13 cellular contexts compared by ENCODE assay signal in genomic region chr1:53678948-53679825, GRCh38. TPM values are rescaled to one million over a fixed set of nuclear protein-coding genes. Genes with fewer than 3 reads are reported as not detected.
DNase-seq lines count a peak whose midpoint lies in the region; ATAC-seq and TF ChIP-seq lines count a peak whose summit lies in the region.
"Had no signal": no experiment of that assay in that cellular context is flagged by ENCODE, and none has a peak within 500 bp of the region (broad histone marks: within the 10 kb centered on the region; RNA-seq: fewer than 3 reads in every experiment).

No MANE protein-coding gene starts in this region.

- TF ChIP-seq POLR2A in vagina (IDR thresholded peaks at IDR 0.05) = no peak

- whole genome bisulfite sequencing in hepatocyte (ENCODE audit: low lambda C conversion rate, missing lambda C conversion rate) = 60% methylated on average over 15 of the region's 15 CpGs

- H3K27ac Mint-ChIP-seq in CD8-positive, alpha-beta T cell = no peak overlapping the region

- intact Hi-C loops in Right ventricle myocardium inferior (cut with DNase I) (no loop called here), left cardiac atrium (cut with DNase I) (no loop called here), vagina (cut with DNase I) (no loop called here)
- intact Hi-C loops in CD8-positive, alpha-beta T cell (cut with DNase I, micrococcal nuclease) = no loop called here

- POLR2A ChIA-PET in CD8-positive, alpha-beta T cell (lab: Charles Lee) = no interaction called here

- H4K20me1 ChIP-seq in hepatocyte (ENCODE audit: insufficient read depth, poor library complexity, severe bottlenecking) = no peaks in the 10 kb centered on the region

- H3K4me1 ChIP-seq in NT2/D1 (ENCODE audit: insufficient read depth, insufficient read length) (peaks cover 15% of the 10 kb centered on the region), hepatocyte (ENCODE audit: insufficient read depth) (peaks cover 40% of the 10 kb centered on the region), vagina (peaks cover 35% of the 10 kb centered on the region)
- H3K4me1 ChIP-seq in CD8-positive, alpha-beta T cell (ENCODE audit: insufficient read depth, low read length) = peaks cover 10% of the 10 kb centered on the region

- no peaks in the 10 kb centered on the region for H3K36me3 Mint-ChIP-seq in CD8-positive, alpha-beta T cell

- peak overlapping the region; percentile 65 for H3K27ac ChIP-seq in hepatocyte
- peak overlapping the region; percentile 30 for H3K27ac ChIP-seq in vagina
- H3K27ac ChIP-seq in CD8-positive, alpha-beta T cell (ENCODE audit: low read depth, low read length) = no peak overlapping the region

- no peaks in the 10 kb centered on the region for H3K79me2 ChIP-seq in hepatocyte

- no peak overlapping the region for H3K4me3 Mint-ChIP-seq in CD8-positive, alpha-beta T cell

- CTCF ChIA-PET in CD8-positive, alpha-beta T cell (lab: Charles Lee) = no interaction called here

- ATAC-seq in Right ventricle myocardium inferior = no peak
- ATAC-seq in left cardiac atrium = no peak
- ATAC-seq in HG02623 (IDR thresholded peaks at IDR 0.05; ENCODE audit: unreplicated experiment) = no peak
- ATAC-seq in GM21717 (IDR thresholded peaks at IDR 0.05; ENCODE audit: unreplicated experiment) = no peak
- ATAC-seq in CD8-positive, alpha-beta T cell = no peak
- ATAC-seq: K562 had no signal

- H3K9ac ChIP-seq in NT2/D1 (ENCODE audit: insufficient read length, low read depth) = peak overlapping the region; percentile 18

- H3K36me3 ChIP-seq in NT2/D1 (ENCODE audit: insufficient read depth, insufficient read length, low read length) (no peaks in the 10 kb centered on the region), hepatocyte (replicated peaks; ENCODE audit: insufficient read depth, low read depth) (no peaks in the 10 kb centered on the region), vagina (no peaks in the 10 kb centered on the region)
- no peaks in the 10 kb centered on the region for H3K36me3 ChIP-seq in CD8-positive, alpha-beta T cell (ENCODE audit: insufficient read depth, low read length)

- DNase-seq in Right ventricle myocardium inferior (ENCODE audit: missing footprints) (peak; percentile 55), left cardiac atrium (no peak), NT2/D1 (ENCODE audit: low read depth, low spot score) (no peak), hepatocyte (ENCODE audit: low spot score) (no peak), vagina (ENCODE audit: extremely low spot score in 2 of 2) (no peak)
- no peak for DNase-seq in CD8-positive, alpha-beta T cell
- DNase-seq: GF-D8, NCI-H1092, NCI-H146, NCI-H774 had no signal

- H3K9me3 ChIP-seq in NT2/D1 (ENCODE audit: insufficient read depth, low read length) = no peaks in the 10 kb centered on the region
- H3K9me3 ChIP-seq in hepatocyte (ENCODE audit: low read depth) = no peaks in the 10 kb centered on the region
- H3K9me3 ChIP-seq in vagina = no peaks in the 10 kb centered on the region
- H3K9me3 ChIP-seq in CD8-positive, alpha-beta T cell (ENCODE audit: low read length) = no peaks in the 10 kb centered on the region

- peak overlapping the region; percentile 36 for H3K4me2 ChIP-seq in hepatocyte

- H2AFZ ChIP-seq in hepatocyte = no peak overlapping the region

- TF ChIP-seq CTCF in hepatocyte (IDR thresholded peaks at IDR 0.05; ENCODE audit: poor library complexity) (no peak), vagina (IDR thresholded peaks at IDR 0.05) (no peak)
- no peak for TF ChIP-seq CTCF in CD8-positive, alpha-beta T cell (IDR thresholded peaks at IDR 0.05)

- no peaks in the 10 kb centered on the region for H3K9me2 ChIP-seq in hepatocyte (replicated peaks; ENCODE audit: insufficient read depth)

- no peak overlapping the region for H3K4me3 ChIP-seq in NT2/D1 (ENCODE audit: insufficient read length, low read depth)
- H3K4me3 ChIP-seq in hepatocyte = no peak overlapping the region
- H3K4me3 ChIP-seq in vagina = no peak overlapping the region
- H3K4me3 ChIP-seq in CD8-positive, alpha-beta T cell (ENCODE audit: low read depth, low read length) = no peak overlapping the region
- H3K4me3 ChIP-seq: K562 had no signal

- no peaks in the 10 kb centered on the region for H3K9me3 Mint-ChIP-seq in CD8-positive, alpha-beta T cell

- H3K27me3 Mint-ChIP-seq in CD8-positive, alpha-beta T cell (ENCODE audit: low read depth) = no peaks in the 10 kb centered on the region

- H3K27me3 ChIP-seq in NT2/D1 (ENCODE audit: insufficient read depth, insufficient read length) = peaks cover 5% of the 10 kb centered on the region
- H3K27me3 ChIP-seq in hepatocyte = no peaks in the 10 kb centered on the region
- H3K27me3 ChIP-seq in vagina = no peaks in the 10 kb centered on the region
- no peaks in the 10 kb centered on the region for H3K27me3 ChIP-seq in CD8-positive, alpha-beta T cell (ENCODE audit: insufficient read depth, low read length)

- peaks cover 11% of the 10 kb centered on the region for H3K4me1 Mint-ChIP-seq in CD8-positive, alpha-beta T cell (ENCODE audit: low read depth)

RNA-seq across cellular contexts. Expression of gene GLIS1, which starts 59.8 kb away (rescaled TPM):
- total RNA-seq in Right ventricle myocardium inferior (not detected), left cardiac atrium (under 1 TPM; 0.37 to 0.44 TPM), hepatocyte (0.13 and 0.32 TPM in 2 replicates), vagina (1.2 TPM)
- 1.3 and 1.5 TPM in 2 replicates for polyA plus RNA-seq in hepatocyte
- not detected for total RNA-seq in CD8-positive, alpha-beta T cell
- total RNA-seq: K562 had no signal
- polyA plus RNA-seq: K562 had no signal
